29 cellular contexts compared by ENCODE assay signal in genomic region chr6:78864957-78865356, GRCh38.
"Had no signal": no experiment of that assay in that cellular context is flagged by ENCODE, and none has a peak within 500 bp of the region (broad histone marks: within the 10 kb centered on the region; RNA-seq: fewer than 3 reads in every experiment).

No MANE protein-coding gene starts in this region.

- DNase-seq: cortex of kidney; effector memory CD8-positive, alpha-beta T cell; erythroblast; heart left ventricle; kidney; mesenchymal stem cell; mucosa of descending colon; naive B cell; nucleus accumbens; ovary; posterior cingulate gyrus; psoas muscle; right cardiac atrium; spleen; stimulated activated CD4-positive, alpha-beta T cell treated with anti-CD3 and anti-CD28 coated beads, Interleukin-2, amount 100 ng/mL, for 48 hours; stimulated activated naive B cell treated with anti-CD40 and anti-IgM and Interleukin-4, amounts not matched to agents 10 μg/mL and 1 μg/mL and 100 μg/mL, for 72 hours; upper lobe of right lung; uterus had no signal

- H2AFZ ChIP-seq: hepatocyte had no signal

- H3K27ac Mint-ChIP-seq: effector memory CD8-positive, alpha-beta T cell; mesothelial cell of epicardium; natural killer cell treated with Interleukin-12 subunit alpha and Interleukin-12 subunit beta and Interleukin-15 and Interleukin-18, amount 100 ng/mL, for 72 hours; stimulated activated naive B cell treated with anti-CD40 and anti-IgM and Interleukin-4, amounts not matched to agents 10 μg/mL and 1 μg/mL and 100 μg/mL, for 72 hours; stimulated activated naive CD8-positive, alpha-beta T cell treated with anti-CD3 and anti-CD28 coated beads, Interleukin-15, Interleukin-2, amounts not matched to agents 100 ng/mL and 50 ng/mL, for 24 hours had no signal

- H3K4me2 ChIP-seq: hepatocyte had no signal

- H3K27ac ChIP-seq: heart left ventricle, hepatocyte, ovary, psoas muscle, skin epidermis, spleen, thoracic aorta, tibial nerve, upper lobe of right lung, uterus had no signal

- H3K4me3 Mint-ChIP-seq: effector memory CD8-positive, alpha-beta T cell; mesothelial cell of epicardium; natural killer cell treated with Interleukin-12 subunit alpha and Interleukin-12 subunit beta and Interleukin-15 and Interleukin-18, amount 100 ng/mL, for 72 hours; stimulated activated naive B cell treated with anti-CD40 and anti-IgM and Interleukin-4, amounts not matched to agents 10 μg/mL and 1 μg/mL and 100 μg/mL, for 72 hours; stimulated activated naive CD8-positive, alpha-beta T cell treated with anti-CD3 and anti-CD28 coated beads, Interleukin-15, Interleukin-2, amounts not matched to agents 100 ng/mL and 50 ng/mL, for 24 hours had no signal

- H3K9me3 Mint-ChIP-seq: effector memory CD8-positive, alpha-beta T cell; natural killer cell treated with Interleukin-12 subunit alpha and Interleukin-12 subunit beta and Interleukin-15 and Interleukin-18, amount 100 ng/mL, for 72 hours; stimulated activated naive B cell treated with anti-CD40 and anti-IgM and Interleukin-4, amounts not matched to agents 10 μg/mL and 1 μg/mL and 100 μg/mL, for 72 hours; stimulated activated naive CD8-positive, alpha-beta T cell treated with anti-CD3 and anti-CD28 coated beads, Interleukin-15, Interleukin-2, amounts not matched to agents 100 ng/mL and 50 ng/mL, for 24 hours had no signal

- ATAC-seq: effector memory CD8-positive, alpha-beta T cell; heart left ventricle; left lobe of liver; mucosa of descending colon; natural killer cell treated with Interleukin-12 subunit alpha and Interleukin-12 subunit beta and Interleukin-15 and Interleukin-18, amount 100 ng/mL, for 72 hours; psoas muscle; right cardiac atrium; stimulated activated naive B cell treated with anti-CD40 and anti-IgM and Interleukin-4, amounts not matched to agents 10 μg/mL and 1 μg/mL and 100 μg/mL, for 72 hours; upper lobe of right lung had no signal

- H3K4me1 ChIP-seq: psoas muscle, upper lobe of right lung, uterus had no signal

- FAIRE-seq: endometrium, frontal cortex, kidney had no signal

- H3K36me3 Mint-ChIP-seq: mesothelial cell of epicardium; natural killer cell treated with Interleukin-12 subunit alpha and Interleukin-12 subunit beta and Interleukin-15 and Interleukin-18, amount 100 ng/mL, for 72 hours; stimulated activated naive B cell treated with anti-CD40 and anti-IgM and Interleukin-4, amounts not matched to agents 10 μg/mL and 1 μg/mL and 100 μg/mL, for 72 hours had no signal

- H3K27me3 Mint-ChIP-seq: effector memory CD8-positive, alpha-beta T cell; naive B cell; natural killer cell treated with Interleukin-12 subunit alpha and Interleukin-12 subunit beta and Interleukin-15 and Interleukin-18, amount 100 ng/mL, for 72 hours; stimulated activated naive B cell treated with anti-CD40 and anti-IgM and Interleukin-4, amounts not matched to agents 10 μg/mL and 1 μg/mL and 100 μg/mL, for 72 hours; stimulated activated naive CD8-positive, alpha-beta T cell treated with anti-CD3 and anti-CD28 coated beads, Interleukin-15, Interleukin-2, amounts not matched to agents 100 ng/mL and 50 ng/mL, for 24 hours had no signal

- H3K4me3 ChIP-seq: heart left ventricle, hepatocyte, lung, mucosa of descending colon, ovary, psoas muscle, skin epidermis, spleen, thoracic aorta, tibial nerve, upper lobe of right lung, uterus had no signal

- H3K27me3 ChIP-seq: heart left ventricle, hepatocyte, ovary, spleen, tibial nerve, upper lobe of right lung, uterus had no signal

- H3K9me3 ChIP-seq: heart left ventricle, mucosa of descending colon, ovary, psoas muscle, spleen, thoracic aorta, tibial nerve, upper lobe of right lung, uterus had no signal

- H3K36me3 ChIP-seq: heart left ventricle, ovary, spleen, thoracic aorta, tibial nerve, upper lobe of right lung, uterus had no signal
